Comparison of ENCODE assay signal across 18 cellular contexts in the genomic region with DNA sequence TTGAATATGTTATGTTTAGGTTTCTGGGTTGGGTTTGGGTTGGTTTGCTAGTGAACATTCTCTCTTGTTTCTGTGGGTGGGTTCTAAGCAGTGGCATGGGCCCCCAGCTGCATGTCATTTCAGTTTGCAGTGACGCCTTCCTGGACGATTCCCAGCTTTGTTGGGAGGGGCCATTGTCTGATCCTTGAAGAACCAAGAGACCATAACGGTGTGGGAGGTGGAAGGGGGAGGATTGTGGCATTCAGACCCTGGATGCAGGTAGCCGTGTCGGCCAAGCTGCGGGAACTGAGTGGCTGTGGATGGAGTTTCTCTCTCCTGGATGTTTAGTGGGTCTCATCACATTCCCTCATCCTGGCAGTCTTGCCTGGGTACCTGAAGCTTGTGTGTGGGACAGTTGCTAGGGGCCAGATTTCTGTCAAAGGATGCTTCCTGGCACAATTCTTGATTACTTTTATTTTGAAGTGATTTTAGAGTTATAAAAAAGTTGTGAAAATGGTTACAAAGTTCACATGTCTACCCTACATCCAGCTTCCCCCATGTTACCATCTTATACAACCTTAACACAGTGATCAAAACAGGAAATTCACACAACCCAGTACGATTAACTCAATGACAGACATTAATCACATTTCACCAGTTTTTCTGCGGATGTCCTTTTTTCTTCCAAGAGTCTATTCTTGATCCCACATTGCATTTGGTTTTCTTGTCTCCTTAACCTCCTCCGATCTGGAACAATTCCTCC.
A peak's percentile ranks its signal among the peaks of the same experiment; 100 is the strongest.
DNase-seq lines count a peak whose midpoint lies in the region; ATAC-seq and TF ChIP-seq lines count a peak whose summit lies in the region.
"Had no signal": no experiment of that assay in that cellular context is flagged by ENCODE, and none has a peak within 500 bp of the region (broad histone marks: within the 10 kb centered on the region; RNA-seq: fewer than 3 reads in every experiment).

No MANE protein-coding gene starts in this region.

- no peak overlapping the region for H3K4me3 ChIP-seq in OCI-LY1 (ENCODE audit: low read depth, low read length, poor library complexity, severe bottlenecking)

- H3F3A ChIP-seq in OCI-LY1 (ENCODE audit: insufficient read depth, low read length) = peaks cover 7% of the 10 kb centered on the region

- H3K4me3 Mint-ChIP-seq in nephron progenitor cell = no peak overlapping the region

- H3K4me1 Mint-ChIP-seq in nephron progenitor cell = peaks cover 34% of the 10 kb centered on the region

- peaks cover 24% of the 10 kb centered on the region for H3K36me3 Mint-ChIP-seq in nephron progenitor cell (ENCODE audit: low read depth)

- DNase-seq in D341Med (ENCODE audit: low spot score) (peak; percentile 2), dermis microvascular lymphatic vessel endothelial cell (ENCODE audit: low read depth in 2 of 2) (peak; percentile 86 to 90), nephron progenitor cell (no peak), epidermal melanocyte (ENCODE audit: insufficient read length, low spot score) (no peak)
- DNase-seq: CD8-positive, alpha-beta memory T cell; DMS153; KG1; NCI-H1092 treated with DMSO at 0.1 percent for 48 hours; NCI-H1694; NCI-H2107; NCI-H345; SK-N-SH had no signal

- H3K27ac ChIP-seq in OCI-LY1 (ENCODE audit: low read depth, low read length, poor library complexity, severe bottlenecking) = peak overlapping the region; percentile 97

- no peak overlapping the region for H2AFZ ChIP-seq in OCI-LY1 (ENCODE audit: low read length)

- H3K9ac ChIP-seq in OCI-LY1 (ENCODE audit: low read length) = no peak overlapping the region

- H3K9me3 ChIP-seq in OCI-LY1 (ENCODE audit: low read length) = no peaks in the 10 kb centered on the region; the same call in 1 of the 2 replicates
- H3K9me3 ChIP-seq: SK-N-SH had no signal

- H3K9me3 Mint-ChIP-seq in nephron progenitor cell = peaks cover 9% of the 10 kb centered on the region
- H3K9me3 Mint-ChIP-seq: CD8-positive, alpha-beta memory T cell had no signal

- TF ChIP-seq CTCF in OCI-LY1 (IDR thresholded peaks at IDR 0.05; ENCODE audit: low read length) (no peak), nephron progenitor cell (IDR thresholded peaks at IDR 0.05) (no peak)

- H3K27ac Mint-ChIP-seq in nephron progenitor cell = peak overlapping the region; percentile 71

- H3K79me2 ChIP-seq in OCI-LY1 (ENCODE audit: insufficient read depth, low read length) = 0 out of 2 replicates have a peak, but pooled peaks cover 10% of the 10 kb centered on the region

- ATAC-seq in HG03175 (IDR thresholded peaks at IDR 0.05; ENCODE audit: unreplicated experiment) (no peak), GM18517 (IDR thresholded peaks at IDR 0.05; ENCODE audit: unreplicated experiment) (no peak), GM21447 (IDR thresholded peaks at IDR 0.05; ENCODE audit: unreplicated experiment) (no peak)
- ATAC-seq: Panc1, Right ventricle myocardium inferior had no signal

- H3K4me1 ChIP-seq in OCI-LY1 (ENCODE audit: insufficient read depth, low read length, severe bottlenecking) = peaks cover 57% of the 10 kb centered on the region

- no peaks in the 10 kb centered on the region for H3K9me2 ChIP-seq in OCI-LY1 (ENCODE audit: low read depth, low read length)
- H3K9me2 ChIP-seq: SK-N-SH had no signal

- peaks cover 7% of the 10 kb centered on the region for H3K27me3 Mint-ChIP-seq in nephron progenitor cell (ENCODE audit: low read depth, poor library complexity)
- H3K27me3 Mint-ChIP-seq: CD8-positive, alpha-beta memory T cell had no signal

- peaks cover 30% of the 10 kb centered on the region for H3K36me3 ChIP-seq in OCI-LY1 (ENCODE audit: insufficient read depth, low read length)

- no peaks in the 10 kb centered on the region for H4K20me1 ChIP-seq in OCI-LY1 (ENCODE audit: insufficient read depth, low read length)

- no peaks in the 10 kb centered on the region for H3K27me3 ChIP-seq in OCI-LY1 (ENCODE audit: insufficient read depth, low read length)

- no peak overlapping the region for H3K4me2 ChIP-seq in OCI-LY1 (ENCODE audit: low read length)
- H3K4me2 ChIP-seq: SK-N-SH had no signal

Comparison
In these comparisons a context has a peak if more than half of its experiments do, and no peak if none do; other contexts are left out.
1. DNase-seq: peak in D341Med (single experiment) and dermis microvascular lymphatic vessel endothelial cell (2 of 2); none in nephron progenitor cell (single experiment) and epidermal melanocyte (single experiment).